8 cellular contexts compared by ENCODE assay signal in the genomic region with DNA sequence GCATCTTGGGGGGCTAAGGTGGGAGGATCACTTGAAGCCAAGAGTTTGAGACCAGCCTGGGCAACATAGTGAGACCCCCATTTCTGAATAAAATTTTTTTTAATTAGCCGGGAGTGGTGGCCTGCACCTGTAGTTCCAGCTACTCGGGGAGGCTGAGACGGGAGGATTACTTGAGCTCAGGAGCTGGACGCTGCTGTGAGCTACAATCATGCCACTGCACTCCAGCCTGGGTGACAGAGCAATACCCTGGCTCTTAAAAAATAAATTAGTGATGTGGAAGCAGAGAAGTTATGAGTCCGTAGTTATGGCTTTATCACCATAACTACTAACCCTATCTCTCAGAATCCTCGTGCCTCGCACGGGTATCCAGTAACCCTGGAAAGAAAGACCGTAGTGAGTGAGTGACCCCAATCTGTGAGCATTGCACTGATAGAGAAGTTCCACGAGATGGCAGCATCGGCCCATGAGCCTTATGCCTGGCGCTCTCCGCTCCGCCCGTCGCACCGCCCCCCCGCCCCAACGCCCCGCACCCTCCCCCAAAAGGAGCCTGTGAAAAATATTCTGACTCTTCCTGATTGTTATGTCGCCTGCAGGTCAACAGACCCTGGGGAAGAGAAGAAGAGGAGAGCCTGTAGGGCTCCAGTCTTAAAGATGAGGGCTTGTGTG. TPM values are rescaled to one million over a fixed set of nuclear protein-coding genes. Genes with fewer than 3 reads are reported as not detected.
DNase-seq lines count a peak whose midpoint lies in the region; ATAC-seq and TF ChIP-seq lines count a peak whose summit lies in the region.

No MANE protein-coding gene starts in this region.

- DNase-seq in NCI-H510A treated with DMSO at 0.1 percent for 48 hours (lab: John Stamatoyannopoulos, UW), result peak; percentile 71
- DNase-seq in NCI-H510A (lab: John Stamatoyannopoulos, UW), result no peak
- peak; percentile 59 for DNase-seq in NCI-H69 (lab: John Stamatoyannopoulos, UW)
- DNase-seq in activated CD8-positive, alpha-beta memory T cell treated with anti-CD3 and anti-CD28 coated beads, Interleukin-2, amount 50 U/mL, for 4 hours, result peak; percentile 62
- no peak for DNase-seq in esophagus muscularis mucosa (ENCODE audit: extremely low spot score)
- peak; percentile 75 for DNase-seq in testis

- no peaks in the 10 kb centered on the region for H3K27me3 Mint-ChIP-seq in nephron (ENCODE audit: low read depth)

- peak overlapping the region; percentile 39 to 64 (median 55) for H3K4me3 Mint-ChIP-seq in nephron

- H3K4me1 Mint-ChIP-seq in nephron, result peaks cover 42% of the 10 kb centered on the region

- H3K27ac Mint-ChIP-seq in nephron, result peak overlapping the region in 2 of 3 experiments; percentile 91 to 97

- H3K4me3 ChIP-seq in esophagus muscularis mucosa (peak overlapping the region in 2 of 4 donors; percentile 24 to 41), testis (no peak overlapping the region)

- H3K36me3 Mint-ChIP-seq in nephron (ENCODE audit: low read depth), result no peaks in the 10 kb centered on the region

- no peak for ATAC-seq in HG03342 (IDR thresholded peaks at IDR 0.05; ENCODE audit: unreplicated experiment)

- TF ChIP-seq EP300 in esophagus muscularis mucosa (IDR thresholded peaks at IDR 0.05), result no peak

- TF ChIP-seq CTCF in esophagus muscularis mucosa (IDR thresholded peaks at IDR 0.05) (peak; percentile 79 to 87 (median 81)), nephron (IDR thresholded peaks at IDR 0.05; ENCODE audit: unreplicated experiment in 3 of 3) (peak; percentile 89 to 94 (median 91)), testis (IDR thresholded peaks at IDR 0.05) (peak in 2 of 3 experiments; percentile 71 to 91)

- H3K27me3 ChIP-seq in esophagus muscularis mucosa (no peaks in the 10 kb centered on the region), testis (no peaks in the 10 kb centered on the region)

- H3K9me3 Mint-ChIP-seq in nephron, result no peaks in the 10 kb centered on the region

- no peaks in the 10 kb centered on the region for H3K9me3 ChIP-seq in esophagus muscularis mucosa
- no peaks in the 10 kb centered on the region for H3K9me3 ChIP-seq in testis

- intact Hi-C loops in esophagus muscularis mucosa (cut with DNase I), result loop anchor here (10.0 kb wide), 2 partner anchors 501 to 581 kb away; no protein-coding TSS in a partner anchor
- intact Hi-C loops in testis (cut with DNase I; ENCODE audit: low total_unique reads), result loop anchor here (10.0 kb wide), 1 partner anchor 261 kb away; no protein-coding TSS in a partner anchor

- peaks cover 19 to 36% (median 30%) of the 10 kb centered on the region in 4 donors for H3K4me1 ChIP-seq in esophagus muscularis mucosa
- H3K4me1 ChIP-seq in testis, result peaks cover 18% of the 10 kb centered on the region

- TF ChIP-seq POLR2A in esophagus muscularis mucosa (IDR thresholded peaks at IDR 0.05; ENCODE audit: low read depth) (no peak), testis (IDR thresholded peaks at IDR 0.05) (no peak)

- H3K27ac ChIP-seq in esophagus muscularis mucosa (replicated peaks in 1 of 4), result peak overlapping the region; percentile 61 to 80 (median 66)
- H3K27ac ChIP-seq in testis, result peak overlapping the region; percentile 69 to 80

- H3K36me3 ChIP-seq in esophagus muscularis mucosa, result no peaks in the 10 kb centered on the region
- H3K36me3 ChIP-seq in testis (ENCODE audit: low read depth, missing control alignments), result no peaks in the 10 kb centered on the region

- 7% methylated on average over 12 of the region's 21 CpGs for WGBS in esophagus muscularis mucosa
- WGBS in testis, 2 donors, result 8 to 43% methylated on average over 12 to 21 of the region's 21 CpGs

RNA-seq across cellular contexts. Expression of a gene that starts 4.9 kb away (rescaled TPM):
- total RNA-seq in esophagus muscularis mucosa (1 to 10 TPM; 4.0 to 6.9 (median 5.0) TPM), testis (10 to 100 TPM; 10.7 to 14.0 TPM)
- polyA plus RNA-seq in testis (ENCODE audit: insufficient read depth, low read depth, low replicate concordance), result 12.7 TPM

Comparison
In these comparisons a context has a peak if more than half of its experiments do, and no peak if none do; other contexts are left out.
1. DNase-seq: peak in NCI-H510A treated with DMSO at 0.1 percent for 48 hours (single experiment), NCI-H69 (single experiment), activated CD8-positive, alpha-beta memory T cell treated with anti-CD3 and anti-CD28 coated beads, Interleukin-2, amount 50 U/mL, for 4 hours (single experiment) and testis (single experiment); none in NCI-H510A (single experiment) and esophagus muscularis mucosa (single experiment).
2. Peak in every context shown above with its lines, with median percentiles within 50 percentile points of each other: CTCF ChIP-seq.